In the genomic region with DNA sequence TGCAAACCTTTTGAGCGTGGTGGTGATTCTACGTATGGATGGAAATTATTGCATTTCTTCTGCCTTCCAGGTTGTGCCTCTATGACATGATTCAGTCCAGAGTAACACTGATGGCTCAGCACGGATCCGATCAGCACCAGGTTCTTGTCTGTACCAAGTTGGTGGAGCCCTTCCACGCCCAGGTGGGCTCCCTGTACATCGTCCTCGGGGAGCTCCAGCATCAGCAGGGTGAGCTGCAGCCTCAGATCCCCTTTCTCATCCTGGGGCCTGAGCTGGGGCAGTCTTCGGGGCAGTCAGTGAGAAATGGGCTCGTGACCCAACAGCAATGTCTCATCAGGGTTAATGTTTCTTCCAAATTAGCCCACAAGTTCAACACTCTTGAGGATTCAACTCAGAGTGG, we compare ENCODE assay signal across 14 cellular contexts. TPM values are rescaled to one million over a fixed set of nuclear protein-coding genes. Genes with fewer than 3 reads are reported as not detected.
A peak's percentile ranks its signal among the peaks of the same experiment; 100 is the strongest.
DNase-seq lines count a peak whose midpoint lies in the region; ATAC-seq and TF ChIP-seq lines count a peak whose summit lies in the region.
"Had no signal": no experiment of that assay in that cellular context is flagged by ENCODE, and none has a peak within 500 bp of the region (broad histone marks: within the 10 kb centered on the region; RNA-seq: fewer than 3 reads in every experiment).

No MANE protein-coding gene starts in this region.

- CTCF ChIA-PET in WTC11 (lab: Charles Lee) = interaction anchor here (1.6 to 3.2 kb wide), 2 partner anchors 9 to 23 kb away, joined by 3 to 12 read pairs; partner anchors contain the start of gene CDK3

- no peak overlapping the region for H3K4me3 Mint-ChIP-seq in WTC11
- H3K4me3 Mint-ChIP-seq in memory B cell = no peak overlapping the region
- no peak overlapping the region for H3K4me3 Mint-ChIP-seq in stimulated activated memory B cell treated with anti-CD40 and anti-IgM and Interleukin-4, amounts not matched to agents 10 μg/mL and 1 μg/mL and 100 μg/mL, for 72 hours
- H3K4me3 Mint-ChIP-seq in activated T-helper 1 cell treated with anti-CD3 and anti-CD28 coated beads, Interleukin-12 subunit alpha, Interleukin-12 subunit beta, Interleukin-2, Interleukin-4 antibody, amounts not matched to agents 30 ng/mL and 10 ng/mL and 1 ng/mL, durations not matched to agents 14 hours and 24 hours and 36 hours = no peak overlapping the region
- H3K4me3 Mint-ChIP-seq: CD8-positive, alpha-beta memory T cell had no signal

- H3K36me3 Mint-ChIP-seq in WTC11 (peaks cover 23% of the 10 kb centered on the region), memory B cell (peaks cover 3% of the 10 kb centered on the region)
- H3K36me3 Mint-ChIP-seq in stimulated activated memory B cell treated with anti-CD40 and anti-IgM and Interleukin-4, amounts not matched to agents 10 μg/mL and 1 μg/mL and 100 μg/mL, for 72 hours = peaks cover 12% of the 10 kb centered on the region
- no peaks in the 10 kb centered on the region for H3K36me3 Mint-ChIP-seq in activated T-helper 1 cell treated with anti-CD3 and anti-CD28 coated beads, Interleukin-12 subunit alpha, Interleukin-12 subunit beta, Interleukin-2, Interleukin-4 antibody, amounts not matched to agents 30 ng/mL and 10 ng/mL and 1 ng/mL, durations not matched to agents 14 hours and 24 hours and 36 hours (ENCODE audit: low read depth)

- ATAC-seq in WTC11 (no peak), memory B cell (ENCODE audit: low read depth) (no peak)
- ATAC-seq in stimulated activated memory B cell treated with anti-CD40 and anti-IgM and Interleukin-4, amounts not matched to agents 10 μg/mL and 1 μg/mL and 100 μg/mL, for 72 hours = no peak
- ATAC-seq: HepG2 had no signal

- no peaks in the 10 kb centered on the region for H3K27me3 Mint-ChIP-seq in WTC11 (ENCODE audit: low read depth)
- no peaks in the 10 kb centered on the region for H3K27me3 Mint-ChIP-seq in memory B cell
- H3K27me3 Mint-ChIP-seq in stimulated activated memory B cell treated with anti-CD40 and anti-IgM and Interleukin-4, amounts not matched to agents 10 μg/mL and 1 μg/mL and 100 μg/mL, for 72 hours = no peaks in the 10 kb centered on the region
- no peaks in the 10 kb centered on the region for H3K27me3 Mint-ChIP-seq in activated T-helper 1 cell treated with anti-CD3 and anti-CD28 coated beads, Interleukin-12 subunit alpha, Interleukin-12 subunit beta, Interleukin-2, Interleukin-4 antibody, amounts not matched to agents 30 ng/mL and 10 ng/mL and 1 ng/mL, durations not matched to agents 14 hours and 24 hours and 36 hours (ENCODE audit: insufficient read depth)
- H3K27me3 Mint-ChIP-seq: CD8-positive, alpha-beta memory T cell had no signal

- H3K36me3 ChIP-seq in H7 (replicated peaks; ENCODE audit: control insufficient read depth, insufficient read depth, low read length) = peaks cover 3% of the 10 kb centered on the region

- H3K9me3 Mint-ChIP-seq in WTC11 = no peaks in the 10 kb centered on the region
- H3K9me3 Mint-ChIP-seq in memory B cell = no peaks in the 10 kb centered on the region
- no peaks in the 10 kb centered on the region for H3K9me3 Mint-ChIP-seq in stimulated activated memory B cell treated with anti-CD40 and anti-IgM and Interleukin-4, amounts not matched to agents 10 μg/mL and 1 μg/mL and 100 μg/mL, for 72 hours
- H3K9me3 Mint-ChIP-seq in activated T-helper 1 cell treated with anti-CD3 and anti-CD28 coated beads, Interleukin-12 subunit alpha, Interleukin-12 subunit beta, Interleukin-2, Interleukin-4 antibody, amounts not matched to agents 30 ng/mL and 10 ng/mL and 1 ng/mL, durations not matched to agents 14 hours and 24 hours and 36 hours = no peaks in the 10 kb centered on the region
- H3K9me3 Mint-ChIP-seq: CD8-positive, alpha-beta memory T cell had no signal

- H3K4me1 Mint-ChIP-seq in WTC11 (no peaks in the 10 kb centered on the region), memory B cell (peaks cover 4% of the 10 kb centered on the region)
- peaks cover 14% of the 10 kb centered on the region for H3K4me1 Mint-ChIP-seq in stimulated activated memory B cell treated with anti-CD40 and anti-IgM and Interleukin-4, amounts not matched to agents 10 μg/mL and 1 μg/mL and 100 μg/mL, for 72 hours
- peaks cover 7% of the 10 kb centered on the region for H3K4me1 Mint-ChIP-seq in activated T-helper 1 cell treated with anti-CD3 and anti-CD28 coated beads, Interleukin-12 subunit alpha, Interleukin-12 subunit beta, Interleukin-2, Interleukin-4 antibody, amounts not matched to agents 30 ng/mL and 10 ng/mL and 1 ng/mL, durations not matched to agents 14 hours and 24 hours and 36 hours (ENCODE audit: low read depth)

- DNase-seq in H7 (peak; percentile 18), WTC11 (ENCODE audit: low spot score) (no peak), memory B cell (ENCODE audit: low spot score in 2 of 2) (no peak), HUDEP-2 (lab: John Stamatoyannopoulos, UW; ENCODE audit: unreplicated experiment in 76 of 76) (no peak)
- no peak for DNase-seq in activated CD4-positive, CD25-positive, alpha-beta regulatory T cell treated with anti-CD3 and anti-CD28 coated beads, Interleukin-2, amount 50 U/mL, for 72 hours
- no peak for DNase-seq in activated T-helper 1 cell treated with anti-CD3 and anti-CD28 coated beads, Interleukin-12 subunit alpha, Interleukin-12 subunit beta, Interleukin-2, Interleukin-4 antibody, amounts not matched to agents 30 ng/mL and 10 ng/mL and 1 ng/mL, durations not matched to agents 14 hours and 24 hours and 36 hours (ENCODE audit: low spot score)
- DNase-seq: Caco-2, DMS53, GF-D8, GM23248 had no signal

- no peaks in the 10 kb centered on the region for H3K27me3 ChIP-seq in H7 (ENCODE audit: control insufficient read depth, insufficient read depth, low read length)

- intact Hi-C loops in activated T-helper 1 cell treated with anti-CD3 and anti-CD28 coated beads, Interleukin-12 subunit alpha, Interleukin-12 subunit beta, Interleukin-2, Interleukin-4 antibody, amounts not matched to agents 30 ng/mL and 10 ng/mL and 1 ng/mL, durations not matched to agents 14 hours and 24 hours and 36 hours (cut with micrococcal nuclease) = no loop called here

- H3K27ac Mint-ChIP-seq in WTC11 = 0 out of 2 replicates have a peak overlapping the region, but pooled peaks have one; percentile 41
- H3K27ac Mint-ChIP-seq in memory B cell = peak overlapping the region; percentile 28
- H3K27ac Mint-ChIP-seq in stimulated activated memory B cell treated with anti-CD40 and anti-IgM and Interleukin-4, amounts not matched to agents 10 μg/mL and 1 μg/mL and 100 μg/mL, for 72 hours = peak overlapping the region; percentile 65
- no peak overlapping the region for H3K27ac Mint-ChIP-seq in activated T-helper 1 cell treated with anti-CD3 and anti-CD28 coated beads, Interleukin-12 subunit alpha, Interleukin-12 subunit beta, Interleukin-2, Interleukin-4 antibody, amounts not matched to agents 30 ng/mL and 10 ng/mL and 1 ng/mL, durations not matched to agents 14 hours and 24 hours and 36 hours

- POLR2A ChIA-PET in WTC11 (lab: Charles Lee) = interaction anchor here (0.7 kb wide), 1 partner anchor 12 kb away, joined by 3 read pairs; no protein-coding TSS in a partner anchor

- no peak for TF ChIP-seq CTCF in WTC11 (IDR thresholded peaks at IDR 0.05)

- H3K4me3 ChIP-seq in H7 (ENCODE audit: insufficient read depth, low read depth, low read length) = no peak overlapping the region
- H3K4me3 ChIP-seq: A549, GM23248 had no signal

TF ChIP-seq in WTC11, 78 proteins besides CTCF, POLR2A, EP300 and RAD21 (continues in another document):
- TF ChIP-seq GABPB1 (CRISPR knock-in tag; IDR thresholded peaks at IDR 0.05) (no peak), PREB (CRISPR knock-in tag; IDR thresholded peaks at IDR 0.05; ENCODE audit: borderline replicate concordance) (no peak), ZNF219 (CRISPR knock-in tag; IDR thresholded peaks at IDR 0.05; ENCODE audit: borderline replicate concordance) (no peak), IRF2 (CRISPR knock-in tag; IDR thresholded peaks at IDR 0.05; ENCODE audit: borderline replicate concordance, low read depth) (no peak), TP53 (CRISPR knock-in tag; IDR thresholded peaks at IDR 0.05) (no peak)

RNA-seq across cellular contexts. Expression of gene CDK3, which starts 9.3 kb away (rescaled TPM):
- total RNA-seq in H7 (2014; rRNA removed; shearing (Covaris generic)) = 4.3 and 6.7 TPM in 2 replicates
- total RNA-seq in WTC11 (2021) = 9.5 to 11.3 TPM (median 10.2 TPM) in 3 replicates
- 4.9 and 5.3 TPM in 2 replicates for total RNA-seq in activated T-helper 1 cell treated with anti-CD3 and anti-CD28 coated beads, Interleukin-12 subunit alpha, Interleukin-12 subunit beta, Interleukin-2, Interleukin-4 antibody, amounts not matched to agents 30 ng/mL and 10 ng/mL and 1 ng/mL, durations not matched to agents 14 hours and 24 hours and 36 hours

RNA-seq across cellular contexts. Expression of gene TEN1, which starts 12.4 kb away (rescaled TPM):
- 12.5 and 16.9 TPM in 2 replicates for total RNA-seq in H7 (2014; rRNA removed; shearing (Covaris generic))
- 15.6 to 18.4 TPM (median 17.2 TPM) in 3 replicates for total RNA-seq in WTC11 (2021)
- 10.7 and 15.4 TPM in 2 replicates for total RNA-seq in activated T-helper 1 cell treated with anti-CD3 and anti-CD28 coated beads, Interleukin-12 subunit alpha, Interleukin-12 subunit beta, Interleukin-2, Interleukin-4 antibody, amounts not matched to agents 30 ng/mL and 10 ng/mL and 1 ng/mL, durations not matched to agents 14 hours and 24 hours and 36 hours

RNA-seq across cellular contexts. Expression of gene ACOX1, which starts 12.4 kb away (rescaled TPM):
- total RNA-seq in H7 (2014; rRNA removed; shearing (Covaris generic)) = 35.1 and 38.3 TPM in 2 replicates
- 32.4 to 40.9 TPM (median 32.5 TPM) in 3 replicates for total RNA-seq in WTC11 (2021)
- 25.3 and 28.2 TPM in 2 replicates for total RNA-seq in activated T-helper 1 cell treated with anti-CD3 and anti-CD28 coated beads, Interleukin-12 subunit alpha, Interleukin-12 subunit beta, Interleukin-2, Interleukin-4 antibody, amounts not matched to agents 30 ng/mL and 10 ng/mL and 1 ng/mL, durations not matched to agents 14 hours and 24 hours and 36 hours

RNA-seq across cellular contexts. Expression of gene EVPL, which starts 35.7 kb away (rescaled TPM):
- 0.26 TPM in 1 of 2 replicates, not detected in the other for total RNA-seq in H7 (2014; rRNA removed; shearing (Covaris generic))
- total RNA-seq in WTC11 (2021) = 0.46 to 1.3 TPM (median 0.62 TPM) in 3 replicates
- 0.02 and 0.05 TPM in 2 replicates for total RNA-seq in activated T-helper 1 cell treated with anti-CD3 and anti-CD28 coated beads, Interleukin-12 subunit alpha, Interleukin-12 subunit beta, Interleukin-2, Interleukin-4 antibody, amounts not matched to agents 30 ng/mL and 10 ng/mL and 1 ng/mL, durations not matched to agents 14 hours and 24 hours and 36 hours
- total RNA-seq: GM23248 had no signal

RNA-seq across cellular contexts. Expression of gene FBF1, which starts 50.6 kb away (rescaled TPM):
- 17.9 and 27.7 TPM in 2 replicates for total RNA-seq in H7 (2014; rRNA removed; shearing (Covaris generic))
- total RNA-seq in WTC11 (2021) = 19.8 to 23.7 TPM (median 21.0 TPM) in 3 replicates
- total RNA-seq in activated T-helper 1 cell treated with anti-CD3 and anti-CD28 coated beads, Interleukin-12 subunit alpha, Interleukin-12 subunit beta, Interleukin-2, Interleukin-4 antibody, amounts not matched to agents 30 ng/mL and 10 ng/mL and 1 ng/mL, durations not matched to agents 14 hours and 24 hours and 36 hours = 19.4 and 20.0 TPM in 2 replicates
